14 cellular contexts compared by ENCODE assay signal in the genomic region with DNA sequence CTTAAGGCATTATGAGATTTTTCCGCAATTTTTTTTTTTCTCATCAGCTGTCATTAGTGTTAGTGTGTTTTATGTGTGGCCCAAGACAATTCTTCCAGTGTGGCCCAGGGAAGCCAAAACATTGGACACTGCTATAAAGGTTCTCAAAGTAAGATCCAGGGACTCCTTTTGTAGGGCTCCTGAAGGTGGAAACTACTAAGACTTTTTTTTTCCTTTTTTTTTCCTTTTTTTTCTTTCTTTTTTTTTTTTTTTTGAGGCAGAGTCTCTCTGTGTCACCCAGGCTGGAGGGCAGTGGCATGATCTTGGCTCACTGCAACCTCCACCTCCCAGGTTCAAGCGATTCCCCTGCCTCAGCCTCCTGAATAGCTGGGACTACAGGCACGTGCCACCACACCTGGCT. TPM values are rescaled to one million over a fixed set of nuclear protein-coding genes. Genes with fewer than 3 reads are reported as not detected.
DNase-seq lines count a peak whose midpoint lies in the region; ATAC-seq, FAIRE-seq and TF ChIP-seq lines count a peak whose summit lies in the region.
"Not testable (repeated sequence)": the region's sequence is repeated elsewhere in the genome, so short reads cannot be mapped to it uniquely, and the experiment has no call there.
"Had no signal": no experiment of that assay in that cellular context is flagged by ENCODE, and none has a peak within 500 bp of the region (broad histone marks: within the 10 kb centered on the region; RNA-seq: fewer than 3 reads in every experiment).

No MANE protein-coding gene starts in this region.

- H3K36me3 Mint-ChIP-seq in WTC11; nephron progenitor cell (ENCODE audit: low read depth): not testable (repeated sequence)

- H3K9ac ChIP-seq in BLaER1 treated with 17β-estradiol and CSF1 and Interleukin-3, amounts not matched to agents 10 nM and 100 nM: 0 out of 22 replicates have a peak overlapping the region, but pooled peaks of 1 of the 11 experiments have one; percentile 22
- not testable (repeated sequence) for H3K9ac ChIP-seq in HepG2 (ENCODE audit: insufficient read depth, low read depth, low read length)

- peak overlapping the region; percentile 10 to 98 (median 42); a peak in 18 of 22 replicates for H3K4me2 ChIP-seq in BLaER1 treated with 17β-estradiol and CSF1 and Interleukin-3, amounts not matched to agents 10 nM and 100 nM
- H3K4me2 ChIP-seq in HepG2 (ENCODE audit: low read depth, low read length): not testable (repeated sequence)

- CTCF ChIA-PET in HEK293 (lab: Yijun Ruan, JAX) (interaction anchor here (1.1 to 3.7 kb wide), 2 partner anchors 10 to 16 kb away, joined by 3 to 17 read pairs; no protein-coding TSS in a partner anchor), WTC11 (lab: Charles Lee) (interaction anchor here (0.6 to 2.0 kb wide), 7 partner anchors 10 to 225 kb away, joined by 3 to 7 read pairs (median 5); a partner anchor contains a TSS)
- CTCF ChIA-PET in HepG2 (lab: Yijun Ruan, JAX; ENCODE audit: low intra/inter-chr PET ratio, low total read pairs): not testable (repeated sequence)

- peaks cover 53 to 74% (median 67%) of the 10 kb centered on the region in 10 experiments for H3K4me1 ChIP-seq in BLaER1 treated with 17β-estradiol and CSF1 and Interleukin-3, amounts not matched to agents 10 nM and 100 nM
- not testable (repeated sequence) for H3K4me1 ChIP-seq in HEK293 (ENCODE audit: control insufficient read depth, insufficient read depth, low read length)
- peaks cover 73% of the 10 kb centered on the region for H3K4me1 ChIP-seq in HepG2 (ENCODE audit: insufficient read depth, low read length)

- H3K27ac ChIP-seq in BLaER1 treated with 17β-estradiol and CSF1 and Interleukin-3, amounts not matched to agents 10 nM and 100 nM; HEK293 (ENCODE audit: extremely low read depth, low read depth, low read length): not testable (repeated sequence)
- H3K27ac ChIP-seq in dorsolateral prefrontal cortex: peak overlapping the region in 38 of 59 donors; percentile 3 to 79 (median 56)
- H3K27ac ChIP-seq in HepG2 (ENCODE audit: extremely low read length, insufficient read depth, low read length): peak overlapping the region; percentile 40

- H3K4me1 Mint-ChIP-seq in WTC11 (peaks cover 12% of the 10 kb centered on the region), nephron progenitor cell (peaks cover 54% of the 10 kb centered on the region)

- not testable (repeated sequence) for H2AFZ ChIP-seq in HepG2 (ENCODE audit: low read length)

- TF ChIP-seq CTCF in HEK293 (tag by site-specific recombination; IDR thresholded peaks at IDR 0.05); WTC11 (IDR thresholded peaks at IDR 0.05); dorsolateral prefrontal cortex (IDR thresholded peaks at IDR 0.05 in 54 of 56, conservative IDR thresholded peaks at IDR 0.05 in 2 of 56; ENCODE audit: low read depth in 1 of 56, partially characterized antibody in 56 of 56); HepG2 (CRISPR knock-in tag; IDR thresholded peaks at IDR 0.05); nephron progenitor cell (IDR thresholded peaks at IDR 0.05): not testable (repeated sequence)

- not testable (repeated sequence) for H3K9me3 Mint-ChIP-seq in WTC11, nephron progenitor cell

- H3K27me3 ChIP-seq in BLaER1 treated with 17β-estradiol and CSF1 and Interleukin-3, amounts not matched to agents 10 nM and 100 nM; dorsolateral prefrontal cortex; HepG2 (ENCODE audit: control insufficient read depth in 1 of 2, insufficient read depth in 2 of 2, low read length in 2 of 2): not testable (repeated sequence)

- DNase-seq in WTC11 (ENCODE audit: low spot score); dorsolateral prefrontal cortex; HepG2 (ENCODE audit: low spot score); nephron progenitor cell: not testable (repeated sequence)

- H3K4me3 Mint-ChIP-seq in WTC11, nephron progenitor cell: not testable (repeated sequence)

- not testable (repeated sequence) for H3K79me2 ChIP-seq in HepG2 (ENCODE audit: insufficient read depth, low read length)

- intact Hi-C loops in dorsolateral prefrontal cortex (cut with DNase I); HepG2 (cut with micrococcal nuclease; ENCODE audit: unreplicated experiment): not testable (repeated sequence)

- H3K9me3 ChIP-seq in BLaER1 treated with 17β-estradiol and CSF1 and Interleukin-3, amounts not matched to agents 10 nM and 100 nM (replicated peaks in 1 of 11); HEK293 (ENCODE audit: control insufficient read depth, insufficient read depth, low read depth, low read length); HepG2 (ENCODE audit: low read length): not testable (repeated sequence)

- H3K36me3 ChIP-seq in BLaER1 treated with 17β-estradiol and CSF1 and Interleukin-3, amounts not matched to agents 10 nM and 100 nM; HEK293 (ENCODE audit: control insufficient read depth in 2 of 2, insufficient read depth in 1 of 2, low read length in 2 of 2); HepG2 (replicated peaks in 1 of 2; ENCODE audit: control insufficient read depth in 1 of 2, insufficient read depth in 2 of 2, low read length in 2 of 2): not testable (repeated sequence)

- not testable (repeated sequence) for BruUV-seq in HepG2 (replicated peaks; lab: Mats Ljungman, UMichigan)

- H4K20me1 ChIP-seq in BLaER1 treated with 17β-estradiol and CSF1 and Interleukin-3, amounts not matched to agents 10 nM and 100 nM; HepG2 (ENCODE audit: insufficient read depth, low read length): not testable (repeated sequence)

- not testable (repeated sequence) for TF ChIP-seq RAD21 in HepG2 (CRISPR knock-in tag; IDR thresholded peaks at IDR 0.05)

- H3K27me3 Mint-ChIP-seq in WTC11 (ENCODE audit: low read depth): not testable (repeated sequence)
- peaks cover 15% of the 10 kb centered on the region for H3K27me3 Mint-ChIP-seq in nephron progenitor cell (ENCODE audit: low read depth, poor library complexity)

- TF ChIP-seq POLR2A in HepG2 (IDR thresholded peaks at IDR 0.05; ENCODE audit: insufficient read depth in 1 of 2, low read depth in 2 of 2, low read length in 2 of 2): not testable (repeated sequence)

- not testable (repeated sequence) for TF ChIP-seq EP300 in HepG2 (IDR thresholded peaks at IDR 0.05; ENCODE audit: low read depth in 2 of 2, low read length in 2 of 2); HepG2 (CRISPR knock-in tag; IDR thresholded peaks at IDR 0.05; ENCODE audit: borderline replicate concordance)

- WGBS in HepG2 (ENCODE audit: low lambda C conversion rate): 73% methylated on average over 3 of the region's 3 CpGs

- not testable (repeated sequence) for FAIRE-seq in HepG2 (lab: Jason Lieb, UNC)

- ATAC-seq in WTC11, HepG2: not testable (repeated sequence)

- H3K27ac Mint-ChIP-seq in WTC11: peak overlapping the region; percentile 34; the same call in 1 of the 2 replicates
- H3K27ac Mint-ChIP-seq in nephron progenitor cell: peak overlapping the region; percentile 59

- not testable (repeated sequence) for H3K4me3 ChIP-seq in BLaER1 treated with 17β-estradiol and CSF1 and Interleukin-3, amounts not matched to agents 10 nM and 100 nM; HEK293 (ENCODE audit: low read depth, low read length); HepG2 (replicated peaks in 1 of 3; ENCODE audit: insufficient read depth in 1 of 3, low read depth in 2 of 3, low read length in 3 of 3)
- peak overlapping the region in 4 of 59 donors; percentile 11 to 54 (median 42) for H3K4me3 ChIP-seq in dorsolateral prefrontal cortex

- POLR2A ChIA-PET in HEK293 (lab: Yijun Ruan, JAX): interaction anchor here (0.7 to 4.7 kb wide), 2 partner anchors 16 to 200 kb away, joined by 3 to 17 read pairs; a partner anchor contains a TSS
- POLR2A ChIA-PET in WTC11 (lab: Charles Lee); HepG2 (lab: Yijun Ruan, JAX): not testable (repeated sequence)

- in situ Hi-C loops in HepG2 (cut with HindIII; ENCODE audit: extremely low pct_ligation_motif_present, low pct_unique_long_range_greater_than_20kb): not testable (repeated sequence)

RNA-seq across cellular contexts. Expression of a gene that starts 3.1 kb away (rescaled TPM):
- total RNA-seq in WTC11 (2021) (0.11 to 0.22 TPM (median 0.14 TPM) in 3 replicates), dorsolateral prefrontal cortex (10 to 100 TPM in 42 of 120 experiments, 1 to 10 TPM in 68, under 1 TPM in 3, not detected in 7; 0.82 to 44.5 (median 6.7) TPM), HepG2 (2016; rRNA removed; fragmentation: Illumina TruSeq; extraction: Trizol) (25.7 and 47.6 TPM in 2 replicates)
- total RNA-seq in HepG2 (2016; cell fraction: cytosol; rRNA removed; fragmentation: Illumina TruSeq; extraction: Trizol; ENCODE audit: low read depth): 25.4 and 32.6 TPM in 2 replicates
- 29.6 and 46.4 TPM in 2 replicates for total RNA-seq in HepG2 (2016; cell fraction: insoluble cytoplasmic fraction; rRNA removed; fragmentation: Illumina TruSeq; extraction: Trizol)
- total RNA-seq in HepG2 (2016; cell fraction: membrane; rRNA removed; fragmentation: Illumina TruSeq; extraction: Trizol): 20.2 and 24.3 TPM in 2 replicates
- total RNA-seq in HepG2 (2016; cell fraction: nucleus; rRNA removed; fragmentation: Illumina TruSeq; extraction: Trizol): 34.1 and 40.9 TPM in 2 replicates
- polyA plus RNA-seq in HepG2 (2011; rRNA removed): 36.1 and 73.0 TPM in 2 replicates
- polyA plus RNA-seq in HepG2 (2011; cell fraction: cytosol; rRNA removed): 15.0 and 69.5 TPM in 2 replicates
- polyA plus RNA-seq in HepG2 (2011; cell fraction: nucleus; rRNA removed): 13.2 and 42.5 TPM in 2 replicates
- 6.0 and 30.6 TPM in 2 replicates for polyA plus RNA-seq in HepG2 (2012)
- polyA plus RNA-seq in HepG2 (2016; cell fraction: cytosol; fragmentation: Illumina TruSeq; extraction: Trizol; ENCODE audit: low read depth): 29.7 and 32.2 TPM in 2 replicates
- 44.0 and 52.6 TPM in 2 replicates for polyA plus RNA-seq in HepG2 (2016; cell fraction: insoluble cytoplasmic fraction; fragmentation: Illumina TruSeq; extraction: Trizol; ENCODE audit: low read depth)
- 28.8 and 30.2 TPM in 2 replicates for polyA plus RNA-seq in HepG2 (2016; cell fraction: membrane; fragmentation: Illumina TruSeq; extraction: Trizol; ENCODE audit: low read depth)
- 111 and 114 TPM in 2 replicates for polyA plus RNA-seq in HepG2 (2016; cell fraction: nucleus; fragmentation: Illumina TruSeq; extraction: Trizol; ENCODE audit: insufficient read depth, low read depth)
- polyA minus RNA-seq in HepG2 (2011; rRNA and poly(A)+ RNA removed; ENCODE audit: low replicate concordance): 150 TPM in 1 of 2 replicates, not detected in the other
- polyA minus RNA-seq in HepG2 (2011; cell fraction: cytosol; rRNA and poly(A)+ RNA removed): 10.9 and 30.2 TPM in 2 replicates
- 9.2 and 18.0 TPM in 2 replicates for polyA minus RNA-seq in HepG2 (2011; cell fraction: nucleus; rRNA and poly(A)+ RNA removed)
- total RNA-seq: Daoy, G401 had no signal
- polyA plus RNA-seq: AG04450; CD14-positive monocyte; CD4-positive, alpha-beta memory T cell; CD4-positive, CD25-positive, alpha-beta regulatory T cell; CD8-positive, alpha-beta memory T cell had no signal

RNA-seq across cellular contexts. Expression of a gene that starts 6.5 kb away (rescaled TPM):
- total RNA-seq in WTC11 (2021): 0.23 to 0.53 TPM (median 0.46 TPM) in 3 replicates
- total RNA-seq in dorsolateral prefrontal cortex: 1,000 to 10,000 TPM in 1 of 120 experiments, 100 to 1,000 TPM in 101, 10 to 100 TPM in 18; 27.9 to 1,472 (median 249) TPM
- 0.80 and 1.3 TPM in 2 replicates for total RNA-seq in HepG2 (2016; rRNA removed; fragmentation: Illumina TruSeq; extraction: Trizol)
- 0.26 and 0.71 TPM in 2 replicates for total RNA-seq in HepG2 (2016; cell fraction: cytosol; rRNA removed; fragmentation: Illumina TruSeq; extraction: Trizol; ENCODE audit: low read depth)
- 0.56 and 0.87 TPM in 2 replicates for total RNA-seq in HepG2 (2016; cell fraction: insoluble cytoplasmic fraction; rRNA removed; fragmentation: Illumina TruSeq; extraction: Trizol)
- 0.59 and 1.5 TPM in 2 replicates for total RNA-seq in HepG2 (2016; cell fraction: membrane; rRNA removed; fragmentation: Illumina TruSeq; extraction: Trizol)
- 1.6 and 2.6 TPM in 2 replicates for total RNA-seq in HepG2 (2016; cell fraction: nucleus; rRNA removed; fragmentation: Illumina TruSeq; extraction: Trizol)
- polyA plus RNA-seq in HepG2 (2011; rRNA removed): 0.17 and 0.20 TPM in 2 replicates
- 0.13 and 0.27 TPM in 2 replicates for polyA plus RNA-seq in HepG2 (2011; cell fraction: cytosol; rRNA removed)
- 0.40 and 0.93 TPM in 2 replicates for polyA plus RNA-seq in HepG2 (2011; cell fraction: nucleus; rRNA removed)
- polyA plus RNA-seq in HepG2 (2012): not detected in 2 replicates
- 0.70 TPM in 2 replicates for polyA plus RNA-seq in HepG2 (2016; cell fraction: cytosol; fragmentation: Illumina TruSeq; extraction: Trizol; ENCODE audit: low read depth)
- polyA plus RNA-seq in HepG2 (2016; cell fraction: insoluble cytoplasmic fraction; fragmentation: Illumina TruSeq; extraction: Trizol; ENCODE audit: low read depth): 0.38 and 1.3 TPM in 2 replicates
- polyA plus RNA-seq in HepG2 (2016; cell fraction: membrane; fragmentation: Illumina TruSeq; extraction: Trizol; ENCODE audit: low read depth): 0.24 and 0.97 TPM in 2 replicates
- polyA plus RNA-seq in HepG2 (2016; cell fraction: nucleus; fragmentation: Illumina TruSeq; extraction: Trizol; ENCODE audit: insufficient read depth, low read depth): 0.82 and 1.5 TPM in 2 replicates
- polyA minus RNA-seq in HepG2 (2011; rRNA and poly(A)+ RNA removed; ENCODE audit: low replicate concordance): not detected in 2 replicates
- not detected in 2 replicates for polyA minus RNA-seq in HepG2 (2011; cell fraction: cytosol; rRNA and poly(A)+ RNA removed)
- polyA minus RNA-seq in HepG2 (2011; cell fraction: nucleus; rRNA and poly(A)+ RNA removed): 0.64 and 0.75 TPM in 2 replicates
- total RNA-seq: A673; CD4-positive, alpha-beta memory T cell; CD4-positive, CD25-positive, alpha-beta regulatory T cell; CD8-positive, alpha-beta memory T cell; Daoy; G401 had no signal
- polyA plus RNA-seq: AG04450; CD14-positive monocyte; CD4-positive, alpha-beta memory T cell had no signal

RNA-seq across cellular contexts. Expression of a gene that starts 16.7 kb away (rescaled TPM):
- total RNA-seq in WTC11 (2021) (109 to 127 TPM (median 120 TPM) in 3 replicates), dorsolateral prefrontal cortex (100 to 1,000 TPM; 141 to 299 (median 188) TPM), HepG2 (2016; rRNA removed; fragmentation: Illumina TruSeq; extraction: Trizol) (44.8 and 54.9 TPM in 2 replicates)
- 85.6 and 90.7 TPM in 2 replicates for total RNA-seq in HepG2 (2016; cell fraction: cytosol; rRNA removed; fragmentation: Illumina TruSeq; extraction: Trizol; ENCODE audit: low read depth)
- 38.6 and 58.5 TPM in 2 replicates for total RNA-seq in HepG2 (2016; cell fraction: insoluble cytoplasmic fraction; rRNA removed; fragmentation: Illumina TruSeq; extraction: Trizol)
- 116 and 121 TPM in 2 replicates for total RNA-seq in HepG2 (2016; cell fraction: membrane; rRNA removed; fragmentation: Illumina TruSeq; extraction: Trizol)
- total RNA-seq in HepG2 (2016; cell fraction: nucleus; rRNA removed; fragmentation: Illumina TruSeq; extraction: Trizol): 31.0 and 31.5 TPM in 2 replicates
- polyA plus RNA-seq in HepG2 (2011; rRNA removed): 94.9 and 106 TPM in 2 replicates
- 72.5 and 101 TPM in 2 replicates for polyA plus RNA-seq in HepG2 (2011; cell fraction: cytosol; rRNA removed)
- polyA plus RNA-seq in HepG2 (2011; cell fraction: nucleus; rRNA removed): 179 and 216 TPM in 2 replicates
- 59.3 and 80.8 TPM in 2 replicates for polyA plus RNA-seq in HepG2 (2012)
- 180 and 204 TPM in 2 replicates for polyA plus RNA-seq in HepG2 (2016; cell fraction: cytosol; fragmentation: Illumina TruSeq; extraction: Trizol; ENCODE audit: low read depth)
- 76.3 and 81.0 TPM in 2 replicates for polyA plus RNA-seq in HepG2 (2016; cell fraction: insoluble cytoplasmic fraction; fragmentation: Illumina TruSeq; extraction: Trizol; ENCODE audit: low read depth)
- polyA plus RNA-seq in HepG2 (2016; cell fraction: membrane; fragmentation: Illumina TruSeq; extraction: Trizol; ENCODE audit: low read depth): 201 and 210 TPM in 2 replicates
- 122 and 131 TPM in 2 replicates for polyA plus RNA-seq in HepG2 (2016; cell fraction: nucleus; fragmentation: Illumina TruSeq; extraction: Trizol; ENCODE audit: insufficient read depth, low read depth)
- polyA minus RNA-seq in HepG2 (2011; rRNA and poly(A)+ RNA removed; ENCODE audit: low replicate concordance): 64.5 and 74.9 TPM in 2 replicates
- 28.8 and 32.4 TPM in 2 replicates for polyA minus RNA-seq in HepG2 (2011; cell fraction: cytosol; rRNA and poly(A)+ RNA removed)
- polyA minus RNA-seq in HepG2 (2011; cell fraction: nucleus; rRNA and poly(A)+ RNA removed): 29.3 and 33.5 TPM in 2 replicates

RNA-seq across cellular contexts. Expression of a gene that starts 36.7 kb away (rescaled TPM):
- 126 to 132 TPM (median 130 TPM) in 3 replicates for total RNA-seq in WTC11 (2021)
- total RNA-seq in dorsolateral prefrontal cortex: 10 to 100 TPM in 26 of 120 experiments, 1 to 10 TPM in 94; 3.1 to 18.0 (median 7.6) TPM
- total RNA-seq in HepG2 (2016; rRNA removed; fragmentation: Illumina TruSeq; extraction: Trizol): 14.2 and 29.2 TPM in 2 replicates
- total RNA-seq in HepG2 (2016; cell fraction: cytosol; rRNA removed; fragmentation: Illumina TruSeq; extraction: Trizol; ENCODE audit: low read depth): 8.7 and 9.3 TPM in 2 replicates
- 15.3 and 31.4 TPM in 2 replicates for total RNA-seq in HepG2 (2016; cell fraction: insoluble cytoplasmic fraction; rRNA removed; fragmentation: Illumina TruSeq; extraction: Trizol)
- 15.2 and 21.9 TPM in 2 replicates for total RNA-seq in HepG2 (2016; cell fraction: membrane; rRNA removed; fragmentation: Illumina TruSeq; extraction: Trizol)
- total RNA-seq in HepG2 (2016; cell fraction: nucleus; rRNA removed; fragmentation: Illumina TruSeq; extraction: Trizol): 43.9 and 48.2 TPM in 2 replicates
- 79.2 and 111 TPM in 2 replicates for polyA plus RNA-seq in HepG2 (2011; rRNA removed)
- 44.4 and 71.0 TPM in 2 replicates for polyA plus RNA-seq in HepG2 (2011; cell fraction: cytosol; rRNA removed)
- polyA plus RNA-seq in HepG2 (2011; cell fraction: nucleus; rRNA removed): 93.8 and 94.9 TPM in 2 replicates
- polyA plus RNA-seq in HepG2 (2012): 67.7 and 97.6 TPM in 2 replicates
- 15.7 and 17.3 TPM in 2 replicates for polyA plus RNA-seq in HepG2 (2016; cell fraction: cytosol; fragmentation: Illumina TruSeq; extraction: Trizol; ENCODE audit: low read depth)
- polyA plus RNA-seq in HepG2 (2016; cell fraction: insoluble cytoplasmic fraction; fragmentation: Illumina TruSeq; extraction: Trizol; ENCODE audit: low read depth): 25.8 and 27.8 TPM in 2 replicates
- polyA plus RNA-seq in HepG2 (2016; cell fraction: membrane; fragmentation: Illumina TruSeq; extraction: Trizol; ENCODE audit: low read depth): 21.9 and 23.9 TPM in 2 replicates
- 110 and 128 TPM in 2 replicates for polyA plus RNA-seq in HepG2 (2016; cell fraction: nucleus; fragmentation: Illumina TruSeq; extraction: Trizol; ENCODE audit: insufficient read depth, low read depth)
- polyA minus RNA-seq in HepG2 (2011; rRNA and poly(A)+ RNA removed; ENCODE audit: low replicate concordance): 87.8 and 296 TPM in 2 replicates
- polyA minus RNA-seq in HepG2 (2011; cell fraction: cytosol; rRNA and poly(A)+ RNA removed): 103 and 111 TPM in 2 replicates
- 64.0 and 64.9 TPM in 2 replicates for polyA minus RNA-seq in HepG2 (2011; cell fraction: nucleus; rRNA and poly(A)+ RNA removed)

RNA-seq across cellular contexts. Expression of a gene that starts 43.5 kb away (rescaled TPM):
- total RNA-seq in WTC11 (2021): 0.28 to 1.1 TPM (median 0.55 TPM) in 3 replicates
- 100 to 1,000 TPM in 47 of 120 experiments, 10 to 100 TPM in 73; 17.2 to 416 (median 84.9) TPM for total RNA-seq in dorsolateral prefrontal cortex
- 0.49 and 0.71 TPM in 2 replicates for total RNA-seq in HepG2 (2016; rRNA removed; fragmentation: Illumina TruSeq; extraction: Trizol)
- total RNA-seq in HepG2 (2016; cell fraction: cytosol; rRNA removed; fragmentation: Illumina TruSeq; extraction: Trizol; ENCODE audit: low read depth): 0.53 and 1.0 TPM in 2 replicates
- 0.40 and 0.97 TPM in 2 replicates for total RNA-seq in HepG2 (2016; cell fraction: insoluble cytoplasmic fraction; rRNA removed; fragmentation: Illumina TruSeq; extraction: Trizol)
- total RNA-seq in HepG2 (2016; cell fraction: membrane; rRNA removed; fragmentation: Illumina TruSeq; extraction: Trizol): 0.62 and 0.93 TPM in 2 replicates
- 2.8 and 3.5 TPM in 2 replicates for total RNA-seq in HepG2 (2016; cell fraction: nucleus; rRNA removed; fragmentation: Illumina TruSeq; extraction: Trizol)
- polyA plus RNA-seq in HepG2 (2011; rRNA removed): 0.98 and 1.7 TPM in 2 replicates
- 0.49 and 0.85 TPM in 2 replicates for polyA plus RNA-seq in HepG2 (2011; cell fraction: cytosol; rRNA removed)
- polyA plus RNA-seq in HepG2 (2011; cell fraction: nucleus; rRNA removed): 1.8 and 2.5 TPM in 2 replicates
- polyA plus RNA-seq in HepG2 (2012): 0.66 and 0.72 TPM in 2 replicates
- 0.19 and 0.31 TPM in 2 replicates for polyA plus RNA-seq in HepG2 (2016; cell fraction: cytosol; fragmentation: Illumina TruSeq; extraction: Trizol; ENCODE audit: low read depth)
- polyA plus RNA-seq in HepG2 (2016; cell fraction: insoluble cytoplasmic fraction; fragmentation: Illumina TruSeq; extraction: Trizol; ENCODE audit: low read depth): 0.82 and 1.2 TPM in 2 replicates
- 0.36 and 0.50 TPM in 2 replicates for polyA plus RNA-seq in HepG2 (2016; cell fraction: membrane; fragmentation: Illumina TruSeq; extraction: Trizol; ENCODE audit: low read depth)
- polyA plus RNA-seq in HepG2 (2016; cell fraction: nucleus; fragmentation: Illumina TruSeq; extraction: Trizol; ENCODE audit: insufficient read depth, low read depth): 3.9 and 6.0 TPM in 2 replicates
- 1.6 and 2.4 TPM in 2 replicates for polyA minus RNA-seq in HepG2 (2011; rRNA and poly(A)+ RNA removed; ENCODE audit: low replicate concordance)
- 1.5 TPM in 1 of 2 replicates, not detected in the other for polyA minus RNA-seq in HepG2 (2011; cell fraction: cytosol; rRNA and poly(A)+ RNA removed)
- polyA minus RNA-seq in HepG2 (2011; cell fraction: nucleus; rRNA and poly(A)+ RNA removed): 0.64 and 0.99 TPM in 2 replicates
- total RNA-seq: A673, Daoy, G401 had no signal
- polyA plus RNA-seq: AG04450; CD8-positive, alpha-beta memory T cell had no signal

Comparison
In these comparisons a context has a peak if more than half of its experiments do, and no peak if none do; other contexts are left out.
1. RNA of a gene that starts 6.5 kb away (total RNA-seq): 27.9 to 1,472 TPM in dorsolateral prefrontal cortex; 0.26 to 2.6 TPM in HepG2 and 0.23 to 0.53 TPM in WTC11; every median in the first group is over 4 times any median in the second.